9 cellular contexts compared by ENCODE assay signal in genomic region chr1:219990782-219991510, GRCh38. TPM values are rescaled to one million over a fixed set of nuclear protein-coding genes. Genes with fewer than 3 reads are reported as not detected.
A peak's percentile ranks its signal among the peaks of the same experiment; 100 is the strongest.
DNase-seq lines count a peak whose midpoint lies in the region; ATAC-seq, FAIRE-seq and TF ChIP-seq lines count a peak whose summit lies in the region.
"Had no signal": no experiment of that assay in that cellular context is flagged by ENCODE, and none has a peak within 500 bp of the region (broad histone marks: within the 10 kb centered on the region; RNA-seq: fewer than 3 reads in every experiment).

No MANE protein-coding gene starts in this region.

- no peak overlapping the region for H2BK5ac ChIP-seq in mesendoderm (ENCODE audit: low read length)

- H3K9ac ChIP-seq in mesendoderm (ENCODE audit: low read length): no peak overlapping the region

- H3K4me3 ChIP-seq in right atrium auricular region (no peak overlapping the region), bronchial epithelial cell (ENCODE audit: low read depth, low read length) (no peak overlapping the region), mesendoderm (ENCODE audit: low read length) (no peak overlapping the region)

- H3K4me2 ChIP-seq in mesendoderm (ENCODE audit: low read length): no peak overlapping the region

- peaks cover 3% of the 10 kb centered on the region for H3K4me1 Mint-ChIP-seq in activated CD4-positive, alpha-beta T cell treated with anti-CD3 and anti-CD28 coated beads, Interleukin-2, amount 10 ng/mL, durations not matched to agents 24 days and 14 days

- H3K27ac Mint-ChIP-seq in activated CD4-positive, alpha-beta T cell treated with anti-CD3 and anti-CD28 coated beads, Interleukin-2, amount 10 ng/mL, durations not matched to agents 24 days and 14 days: no peak overlapping the region
- H3K27ac Mint-ChIP-seq: stimulated activated naive CD8-positive, alpha-beta T cell treated with anti-CD3 and anti-CD28 coated beads, Interleukin-15, Interleukin-2, amounts not matched to agents 100 ng/mL and 50 ng/mL, for 24 hours had no signal

- intact Hi-C loops in left ventricle myocardium superior (cut with micrococcal nuclease): no loop called here
- intact Hi-C loops in activated CD4-positive, alpha-beta T cell treated with anti-CD3 and anti-CD28 coated beads, Interleukin-2, amount 10 ng/mL, durations not matched to agents 24 days and 14 days (cut with micrococcal nuclease): loop anchor here (5.0 kb wide), 1 partner anchor 101 kb away; the partner anchor contains the start of gene IARS2

- H3K36me3 Mint-ChIP-seq in activated CD4-positive, alpha-beta T cell treated with anti-CD3 and anti-CD28 coated beads, Interleukin-2, amount 10 ng/mL, durations not matched to agents 24 days and 14 days (ENCODE audit: low read depth): peaks cover 40% of the 10 kb centered on the region

- no peak overlapping the region for H3K27ac ChIP-seq in right atrium auricular region
- H3K27ac ChIP-seq in mesendoderm (ENCODE audit: low read depth, low read length): no peak overlapping the region

- H3K18ac ChIP-seq in mesendoderm (ENCODE audit: low read length): no peak overlapping the region

- H3K56ac ChIP-seq in mesendoderm (ENCODE audit: low read length): no peak overlapping the region

- no peak overlapping the region for H3K23ac ChIP-seq in mesendoderm (ENCODE audit: low read length)

- H2BK15ac ChIP-seq in mesendoderm (replicated peaks; ENCODE audit: low read depth): no peak overlapping the region

- no peak overlapping the region for H4K5ac ChIP-seq in mesendoderm (ENCODE audit: low read length)

- H3K27me3 Mint-ChIP-seq in activated CD4-positive, alpha-beta T cell treated with anti-CD3 and anti-CD28 coated beads, Interleukin-2, amount 10 ng/mL, durations not matched to agents 24 days and 14 days: no peaks in the 10 kb centered on the region
- H3K27me3 Mint-ChIP-seq: stimulated activated naive CD8-positive, alpha-beta T cell treated with anti-CD3 and anti-CD28 coated beads, Interleukin-15, Interleukin-2, amounts not matched to agents 100 ng/mL and 50 ng/mL, for 24 hours had no signal

- H3K4me1 ChIP-seq in right atrium auricular region: peaks cover 0 to 4% of the 10 kb centered on the region in 2 donors
- no peaks in the 10 kb centered on the region for H3K4me1 ChIP-seq in mesendoderm (ENCODE audit: control insufficient read depth, low read depth, low read length)

- TF ChIP-seq CTCF in right atrium auricular region (IDR thresholded peaks at IDR 0.05) (peak; percentile 22 to 68), bronchial epithelial cell (IDR thresholded peaks at IDR 0.05; ENCODE audit: insufficient read depth, low read length, severe bottlenecking) (no peak)

- peaks cover 29% of the 10 kb centered on the region for H3K36me3 ChIP-seq in right atrium auricular region
- H3K36me3 ChIP-seq in bronchial epithelial cell (ENCODE audit: control insufficient read depth, insufficient read depth, low read length): peaks cover 6% of the 10 kb centered on the region
- no peaks in the 10 kb centered on the region for H3K36me3 ChIP-seq in mesendoderm (ENCODE audit: control insufficient read depth, insufficient read depth, low read length)

- no peak overlapping the region for H3K4me3 Mint-ChIP-seq in activated CD4-positive, alpha-beta T cell treated with anti-CD3 and anti-CD28 coated beads, Interleukin-2, amount 10 ng/mL, durations not matched to agents 24 days and 14 days
- H3K4me3 Mint-ChIP-seq: stimulated activated naive CD8-positive, alpha-beta T cell treated with anti-CD3 and anti-CD28 coated beads, Interleukin-15, Interleukin-2, amounts not matched to agents 100 ng/mL and 50 ng/mL, for 24 hours had no signal

- 100% methylated on average over 1 of the region's 2 CpGs for WGBS in mesendoderm (ENCODE audit: extremely low coverage, insufficient coverage, low lambda C conversion rate)

- H2BK120ac ChIP-seq in mesendoderm (ENCODE audit: low read depth, low read length): no peak overlapping the region

- no peak for DNase-seq in right atrium auricular region (ENCODE audit: low spot score)
- DNase-seq in left ventricle myocardium superior: no peak
- peak; percentile 59 for DNase-seq in NCI-H2107 treated with DMSO at 0.1 percent for 48 hours (lab: John Stamatoyannopoulos, UW; ENCODE audit: unreplicated experiment)
- peak; percentile 43 for DNase-seq in bronchial epithelial cell (ENCODE audit: low read depth)
- peak; percentile 28 for DNase-seq in mesendoderm
- no peak for DNase-seq in ecto neural progenitor cell (ENCODE audit: low spot score)
- no peak for DNase-seq in islet precursor cell
- no peak for DNase-seq in activated CD4-positive, alpha-beta T cell treated with anti-CD3 and anti-CD28 coated beads, Interleukin-2, amount 10 ng/mL, durations not matched to agents 24 days and 14 days

- no peaks in the 10 kb centered on the region for H3K9me3 Mint-ChIP-seq in activated CD4-positive, alpha-beta T cell treated with anti-CD3 and anti-CD28 coated beads, Interleukin-2, amount 10 ng/mL, durations not matched to agents 24 days and 14 days
- H3K9me3 Mint-ChIP-seq: stimulated activated naive CD8-positive, alpha-beta T cell treated with anti-CD3 and anti-CD28 coated beads, Interleukin-15, Interleukin-2, amounts not matched to agents 100 ng/mL and 50 ng/mL, for 24 hours had no signal

- FAIRE-seq in bronchial epithelial cell (lab: Jason Lieb, UNC): no peak

- H2AK5ac ChIP-seq in mesendoderm (ENCODE audit: low read length): no peak overlapping the region

- H3K79me1 ChIP-seq in mesendoderm (ENCODE audit: low read length): no peaks in the 10 kb centered on the region

- H3K4ac ChIP-seq in mesendoderm (ENCODE audit: low read depth, low read length): no peak overlapping the region

- H3K9me3 ChIP-seq in right atrium auricular region: no peaks in the 10 kb centered on the region

- H3K79me2 ChIP-seq in mesendoderm (ENCODE audit: control insufficient read depth, insufficient read depth, low read length): no peaks in the 10 kb centered on the region

- ATAC-seq in left ventricle myocardium superior: no peak

- H4K8ac ChIP-seq in mesendoderm (ENCODE audit: low read depth, low read length): no peak overlapping the region

- H3K27me3 ChIP-seq in right atrium auricular region (no peaks in the 10 kb centered on the region), bronchial epithelial cell (ENCODE audit: control insufficient read depth, insufficient read depth, low read length) (no peaks in the 10 kb centered on the region), mesendoderm (ENCODE audit: insufficient read depth, low read length, poor library complexity) (no peaks in the 10 kb centered on the region)

RNA-seq across cellular contexts. Expression of gene EPRS1, which starts 55.4 kb away (rescaled TPM):
- total RNA-seq in right atrium auricular region (10 to 100 TPM; 39.1 to 55.4 TPM), left ventricle myocardium superior (62.9 TPM), bronchial epithelial cell (165 and 212 TPM in 2 replicates)
- polyA plus RNA-seq in mesendoderm (2013, experiment 1 of 2): 82.1 TPM
- 84.0 TPM for polyA plus RNA-seq in mesendoderm (2013, experiment 2 of 2)
- total RNA-seq in activated CD4-positive, alpha-beta T cell treated with anti-CD3 and anti-CD28 coated beads, Interleukin-2, amount 10 ng/mL, durations not matched to agents 24 days and 14 days: 182 and 200 TPM in 2 replicates

Comparison
In these comparisons a context has a peak if more than half of its experiments do, and no peak if none do; other contexts are left out.
1. DNase-seq: peak in NCI-H2107 treated with DMSO at 0.1 percent for 48 hours (single experiment), bronchial epithelial cell (single experiment) and mesendoderm (single experiment); none in right atrium auricular region (single experiment), left ventricle myocardium superior (single experiment), ecto neural progenitor cell (single experiment), islet precursor cell (single experiment) and activated CD4-positive, alpha-beta T cell treated with anti-CD3 and anti-CD28 coated beads, Interleukin-2, amount 10 ng/mL, durations not matched to agents 24 days and 14 days (single experiment).